In genomic region chr5:9174446-9174845, GRCh38 we compare ENCODE assay signal across 33 cellular contexts.
DNase-seq lines count a peak whose midpoint lies in the region; ATAC-seq and TF ChIP-seq lines count a peak whose summit lies in the region.
"Had no signal": no experiment of that assay in that cellular context is flagged by ENCODE, and none has a peak within 500 bp of the region (broad histone marks: within the 10 kb centered on the region; RNA-seq: fewer than 3 reads in every experiment).

No MANE protein-coding gene starts in this region.

- no peak for TF ChIP-seq CTCF in RWPE2 (IDR thresholded peaks at IDR 0.05; ENCODE audit: poor library complexity, severe bottlenecking)
- TF ChIP-seq CTCF in esophagus muscularis mucosa (IDR thresholded peaks at IDR 0.05) = no peak
- no peak for TF ChIP-seq CTCF in gastrocnemius medialis (IDR thresholded peaks at IDR 0.05 in 4 of 5, conservative IDR thresholded peaks at IDR 0.05 in 1 of 5)
- TF ChIP-seq CTCF in glutamatergic neuron (IDR thresholded peaks at IDR 0.05; ENCODE audit: partially characterized antibody, unreplicated experiment) = no peak

- no peak overlapping the region for H3K18ac ChIP-seq in neuronal stem cell (ENCODE audit: low read length)

- no peaks in the 10 kb centered on the region for H3K27me3 Mint-ChIP-seq in glutamatergic neuron (ENCODE audit: unreplicated experiment)
- H3K27me3 Mint-ChIP-seq: activated B cell treated with CpG ODN at 0.5 μM for 24 hours; activated CD4-positive, alpha-beta T cell treated with anti-CD3 and anti-CD28 coated beads, Interleukin-2, amount 10 ng/mL, durations not matched to agents 7 days and 5 days; activated naive CD8-positive, alpha-beta T cell treated with anti-CD3 and anti-CD28 coated beads for 36 hours; activated T-cell treated with anti-CD3 and anti-CD28 coated beads, Interleukin-2, amount 50 U/mL, for 24 hours; central memory CD8-positive, alpha-beta T cell had no signal

- H3K4me1 ChIP-seq in GM23248 (ENCODE audit: insufficient read depth) = peaks cover 20% of the 10 kb centered on the region
- H3K4me1 ChIP-seq in RWPE2 (ENCODE audit: insufficient read depth, poor library complexity, severe bottlenecking) = peaks cover 24% of the 10 kb centered on the region
- no peaks in the 10 kb centered on the region for H3K4me1 ChIP-seq in esophagus muscularis mucosa
- H3K4me1 ChIP-seq in neuronal stem cell (ENCODE audit: control insufficient read depth in 2 of 2, insufficient read depth in 1 of 2, low read depth in 1 of 2, low read length in 2 of 2) = peaks cover 4 to 11% of the 10 kb centered on the region in 2 donors
- no peaks in the 10 kb centered on the region for H3K4me1 ChIP-seq in gastrocnemius medialis
- H3K4me1 ChIP-seq: ascending aorta, tibial artery had no signal

- no peak overlapping the region for H3K23ac ChIP-seq in neuronal stem cell (ENCODE audit: low read depth, low read length, poor library complexity)

- H3K79me2 ChIP-seq in GM23248 (ENCODE audit: insufficient read depth) = no peaks in the 10 kb centered on the region

- peaks cover 17% of the 10 kb centered on the region for H3F3A ChIP-seq in GM23248 (ENCODE audit: insufficient read depth)

- H3K9ac ChIP-seq in GM23248 = no peak overlapping the region
- H3K9ac ChIP-seq in neuronal stem cell (ENCODE audit: low read depth, low read length, poor library complexity) = no peak overlapping the region
- H3K9ac ChIP-seq: SK-N-SH had no signal

- H2BK15ac ChIP-seq in neuronal stem cell (ENCODE audit: low read length) = no peak overlapping the region

- intact Hi-C loops in esophagus muscularis mucosa (cut with DNase I) (no loop called here), gastrocnemius medialis (cut with DNase I; ENCODE audit: low total_unique reads) (no loop called here)

- H3K36me3 ChIP-seq in GM23248 (ENCODE audit: low read depth) (no peaks in the 10 kb centered on the region), RWPE2 (ENCODE audit: low read depth) (no peaks in the 10 kb centered on the region), esophagus muscularis mucosa (no peaks in the 10 kb centered on the region), neuronal stem cell (replicated peaks in 1 of 2; ENCODE audit: control insufficient read depth in 2 of 2, insufficient read depth in 2 of 2, low read length in 2 of 2) (peaks cover 0 to 11% of the 10 kb centered on the region in 2 donors), gastrocnemius medialis (no peaks in the 10 kb centered on the region)

- no peak overlapping the region for H2AK5ac ChIP-seq in neuronal stem cell (ENCODE audit: low read depth, low read length)

- ATAC-seq in RWPE2 (ENCODE audit: low read depth) (no peak), gastrocnemius medialis (no peak), HG03139 (IDR thresholded peaks at IDR 0.05; ENCODE audit: unreplicated experiment) (no peak)
- ATAC-seq: HepG2, left lobe of liver, PC-3, right cardiac atrium, Right ventricle myocardium inferior had no signal

- H3K4me3 ChIP-seq in GM23248 (no peak overlapping the region), RWPE2 (ENCODE audit: severe bottlenecking) (no peak overlapping the region), esophagus muscularis mucosa (no peak overlapping the region), neuronal stem cell (ENCODE audit: low read length in 2 of 2) (no peak overlapping the region), gastrocnemius medialis (no peak overlapping the region)
- H3K4me3 ChIP-seq: ascending aorta, esophagus squamous epithelium, tibial artery had no signal

- peaks cover 2% of the 10 kb centered on the region for H3K9me3 Mint-ChIP-seq in glutamatergic neuron (ENCODE audit: unreplicated experiment)
- H3K9me3 Mint-ChIP-seq: activated B cell treated with CpG ODN at 0.5 μM for 24 hours had no signal

- no peak overlapping the region for H2BK12ac ChIP-seq in neuronal stem cell (ENCODE audit: low read length)

- H3K27ac Mint-ChIP-seq in glutamatergic neuron (ENCODE audit: unreplicated experiment) = no peak overlapping the region
- H3K27ac Mint-ChIP-seq: activated B cell treated with CpG ODN at 0.5 μM for 24 hours; activated CD4-positive, alpha-beta T cell treated with anti-CD3 and anti-CD28 coated beads, Interleukin-2, amount 10 ng/mL, durations not matched to agents 7 days and 5 days; activated naive CD8-positive, alpha-beta T cell treated with anti-CD3 and anti-CD28 coated beads for 36 hours; activated T-cell treated with anti-CD3 and anti-CD28 coated beads, Interleukin-2, amount 50 U/mL, for 24 hours had no signal

- H3K36me3 Mint-ChIP-seq in glutamatergic neuron (ENCODE audit: unreplicated experiment) = no peaks in the 10 kb centered on the region
- H3K36me3 Mint-ChIP-seq: activated naive CD8-positive, alpha-beta T cell treated with anti-CD3 and anti-CD28 coated beads for 36 hours had no signal

- in situ Hi-C loops in GM23248 (cut with MboI) = no loop called here
- in situ Hi-C loops in gastrocnemius medialis (cut with MboI; ENCODE audit: low sequenced_read_pairs in 4 of 4) = no loop called here

- H3K14ac ChIP-seq in neuronal stem cell (ENCODE audit: low read length) = no peak overlapping the region

- H3K4me1 Mint-ChIP-seq in glutamatergic neuron (ENCODE audit: low read depth, unreplicated experiment) = no peaks in the 10 kb centered on the region
- H3K4me1 Mint-ChIP-seq: activated B cell treated with CpG ODN at 0.5 μM for 24 hours; activated CD4-positive, alpha-beta T cell treated with anti-CD3 and anti-CD28 coated beads, Interleukin-2, amount 10 ng/mL, durations not matched to agents 7 days and 5 days; activated naive CD8-positive, alpha-beta T cell treated with anti-CD3 and anti-CD28 coated beads for 36 hours; central memory CD8-positive, alpha-beta T cell had no signal

- no peak overlapping the region for H3K4ac ChIP-seq in neuronal stem cell (ENCODE audit: low read length)

- WGBS in GM23248 (ENCODE audit: low coverage in 1 of 2, low lambda C conversion rate in 2 of 2, missing lambda C conversion rate in 2 of 2), 2 experiments = 92 to 95% methylated on average over 3 of the region's 3 CpGs
- WGBS in esophagus muscularis mucosa = 81% methylated on average over 3 of the region's 3 CpGs
- WGBS in neuronal stem cell (ENCODE audit: extremely low coverage in 2 of 2, insufficient read length in 2 of 2, insufficient replicate concordance in 1 of 2), 2 donors = no CpG with 5 or more reads among the region's 3 CpGs

- no peak overlapping the region for H4K8ac ChIP-seq in neuronal stem cell (ENCODE audit: low read depth, low read length)

- no peaks in the 10 kb centered on the region for H3K9me3 ChIP-seq in GM23248 (ENCODE audit: low read depth)
- H3K9me3 ChIP-seq in RWPE2 (ENCODE audit: severe bottlenecking) = no peaks in the 10 kb centered on the region
- peaks cover 0 to 6% (median 0%) of the 10 kb centered on the region in 4 donors for H3K9me3 ChIP-seq in esophagus muscularis mucosa
- H3K9me3 ChIP-seq in neuronal stem cell (replicated peaks in 1 of 2; ENCODE audit: control insufficient read depth in 2 of 2, insufficient read depth in 1 of 2, low read depth in 1 of 2, low read length in 2 of 2) = peaks cover 6 to 8% of the 10 kb centered on the region in 2 donors
- no peaks in the 10 kb centered on the region for H3K9me3 ChIP-seq in gastrocnemius medialis
- H3K9me3 ChIP-seq: ascending aorta, SK-N-SH had no signal

- no peak for TF ChIP-seq EP300 in esophagus muscularis mucosa (IDR thresholded peaks at IDR 0.05)

- H3K4me3 Mint-ChIP-seq in glutamatergic neuron (ENCODE audit: unreplicated experiment) = no peak overlapping the region
- H3K4me3 Mint-ChIP-seq: activated B cell treated with CpG ODN at 0.5 μM for 24 hours; activated CD4-positive, alpha-beta T cell treated with anti-CD3 and anti-CD28 coated beads, Interleukin-2, amount 10 ng/mL, durations not matched to agents 7 days and 5 days; activated naive CD8-positive, alpha-beta T cell treated with anti-CD3 and anti-CD28 coated beads for 36 hours; activated T-cell treated with anti-CD3 and anti-CD28 coated beads, Interleukin-2, amount 50 U/mL, for 24 hours; central memory CD8-positive, alpha-beta T cell had no signal

- H3K27me3 ChIP-seq in GM23248 (replicated peaks; ENCODE audit: insufficient read depth) (no peaks in the 10 kb centered on the region), RWPE2 (ENCODE audit: insufficient read depth, poor library complexity, severe bottlenecking) (no peaks in the 10 kb centered on the region), esophagus muscularis mucosa (no peaks in the 10 kb centered on the region), neuronal stem cell (ENCODE audit: control insufficient read depth in 3 of 3, insufficient read depth in 3 of 3, low read depth in 1 of 3, low read length in 3 of 3) (no peaks in the 10 kb centered on the region), gastrocnemius medialis (no peaks in the 10 kb centered on the region)
- H3K27me3 ChIP-seq: ascending aorta, esophagus squamous epithelium, tibial artery had no signal

- peaks cover 2% of the 10 kb centered on the region for H3K79me1 ChIP-seq in neuronal stem cell (ENCODE audit: low read depth, low read length)

- no peak overlapping the region for H2AFZ ChIP-seq in GM23248
- peak overlapping the region; percentile 47 for H2AFZ ChIP-seq in neuronal stem cell (ENCODE audit: low read length)

- DNase-seq in GM23248 (peak; percentile 24), RWPE2 (ENCODE audit: low spot score) (no peak), esophagus muscularis mucosa (ENCODE audit: extremely low spot score) (peak; percentile 39), neuronal stem cell (ENCODE audit: low spot score) (no peak), gastrocnemius medialis (no peak), glutamatergic neuron (no peak), DMS 273 treated with DMSO at 0.1 percent for 48 hours (lab: John Stamatoyannopoulos, UW) (no peak)
- DNase-seq: ACHN; activated B cell treated with CpG ODN at 0.5 μM for 24 hours; activated CD4-positive, alpha-beta T cell treated with anti-CD3 and anti-CD28 coated beads, Interleukin-2, amount 10 ng/mL, durations not matched to agents 7 days and 5 days; activated gamma-delta T cell; activated naive CD8-positive, alpha-beta T cell treated with anti-CD3 and anti-CD28 coated beads for 36 hours; activated T-cell treated with anti-CD3 and anti-CD28 coated beads, Interleukin-2, amount 50 U/mL, for 24 hours; esophagus squamous epithelium; H7; Kasumi-1; mesendoderm; NCI-H1694 treated with DMSO at 0.1 percent for 48 hours; NCI-H2171; NCI-H510A treated with DMSO at 0.1 percent for 48 hours; NK-92 treated with Interleukin-12 subunit alpha and Interleukin-12 subunit beta, amount 100 ng/mL, for 24 hours; PC-3; right cardiac atrium; SK-N-SH; stimulated activated CD4-positive, alpha-beta T cell treated with anti-CD3 and anti-CD28 coated beads, Interleukin-12 subunit alpha, Interleukin-12 subunit beta, amount 100 ng/mL, for 4 hours; stimulated activated CD4-positive, alpha-beta T cell treated with anti-CD3 and anti-CD28 coated beads, Interleukin-4, amount 100 ng/mL, for 24 hours; tibial artery had no signal

- H3K4me2 ChIP-seq in GM23248 (ENCODE audit: unreplicated experiment) = peak overlapping the region; percentile 29
- H3K4me2 ChIP-seq in neuronal stem cell (ENCODE audit: insufficient read depth, low read length, poor library complexity, severe bottlenecking) = no peak overlapping the region
- H3K4me2 ChIP-seq: SK-N-SH had no signal

- H2BK5ac ChIP-seq in neuronal stem cell (ENCODE audit: low read length) = no peak overlapping the region

- H3K9me2 ChIP-seq in GM23248 (ENCODE audit: insufficient read depth) = no peaks in the 10 kb centered on the region
- H3K9me2 ChIP-seq: SK-N-SH had no signal

- H3K27ac ChIP-seq in GM23248 (peak overlapping the region; percentile 62), RWPE2 (ENCODE audit: poor library complexity, severe bottlenecking) (peak overlapping the region; percentile 74), esophagus muscularis mucosa (replicated peaks in 1 of 4) (no peak overlapping the region), neuronal stem cell (replicated peaks; ENCODE audit: low read length) (no peak overlapping the region), gastrocnemius medialis (peak overlapping the region in 2 of 4 donors; percentile 6 to 27)
- H3K27ac ChIP-seq: ascending aorta, esophagus squamous epithelium, tibial artery had no signal

- no peak for TF ChIP-seq POLR2A in esophagus muscularis mucosa (IDR thresholded peaks at IDR 0.05; ENCODE audit: low read depth)
- TF ChIP-seq POLR2A in gastrocnemius medialis (IDR thresholded peaks at IDR 0.05) = no peak

- no peaks in the 10 kb centered on the region for H4K20me1 ChIP-seq in GM23248 (ENCODE audit: insufficient read depth)

- no peak overlapping the region for H2BK120ac ChIP-seq in neuronal stem cell (ENCODE audit: low read depth, low read length)

- no peak overlapping the region for H4K91ac ChIP-seq in neuronal stem cell (ENCODE audit: low read depth, low read length, poor library complexity)

Comparison
In these comparisons a context has a peak if more than half of its experiments do, and no peak if none do; other contexts are left out.
1. DNase-seq: peak in GM23248 (single experiment) and esophagus muscularis mucosa (single experiment); none in RWPE2 (single experiment), neuronal stem cell (single experiment), gastrocnemius medialis (0 of 2), glutamatergic neuron (single experiment) and DMS 273 treated with DMSO at 0.1 percent for 48 hours (single experiment).
2. H3K27ac ChIP-seq: peak in GM23248 (single experiment) and RWPE2 (single experiment); none in esophagus muscularis mucosa (0 of 4) and neuronal stem cell (single experiment).